17 cellular contexts compared by ENCODE assay signal in the genomic region with DNA sequence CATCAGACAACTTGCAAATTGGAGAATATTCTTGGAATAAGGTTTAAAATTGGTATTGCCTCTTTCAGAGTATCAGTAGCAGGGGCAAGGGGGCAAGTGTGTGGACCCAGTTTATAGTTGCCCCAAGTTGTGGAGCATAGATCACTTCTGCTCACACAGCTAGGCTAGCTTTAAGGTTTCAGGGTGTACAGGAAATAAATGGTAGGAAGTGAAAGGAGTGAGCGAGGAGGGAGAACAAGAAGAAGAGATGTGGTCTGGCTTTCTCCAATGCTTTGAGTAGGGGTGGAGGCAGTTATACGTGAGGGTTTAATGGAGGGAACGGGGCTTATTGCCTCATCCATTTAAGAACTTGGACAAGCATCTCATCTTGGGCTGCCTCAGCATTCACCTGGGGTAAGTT.
DNase-seq lines count a peak whose midpoint lies in the region; ATAC-seq lines count a peak whose summit lies in the region.
"Had no signal": no experiment of that assay in that cellular context is flagged by ENCODE, and none has a peak within 500 bp of the region (broad histone marks: within the 10 kb centered on the region; RNA-seq: fewer than 3 reads in every experiment).

No MANE protein-coding gene starts in this region.

- peak overlapping the region; percentile 8 to 65 for H3K27ac Mint-ChIP-seq in activated naive CD4-positive, alpha-beta T cell treated with anti-CD3 and anti-CD28 coated beads, Interleukin-2, amount 50 U/mL, for 72 hours
- no peak overlapping the region for H3K27ac Mint-ChIP-seq in activated naive CD4-positive, alpha-beta T cell treated with anti-CD3 and anti-CD28 coated beads, Interleukin-2, amount 10 ng/mL, durations not matched to agents 7 days and 5 days
- H3K27ac Mint-ChIP-seq in T-helper 17 cell = peak overlapping the region; percentile 35

- DNase-seq in activated naive CD4-positive, alpha-beta T cell treated with anti-CD3 and anti-CD28 coated beads, Interleukin-2, amount 50 U/mL, for 72 hours (ENCODE audit: low spot score in 2 of 2) = no peak
- no peak for DNase-seq in activated naive CD4-positive, alpha-beta T cell treated with anti-CD3 and anti-CD28 coated beads, Interleukin-2, amount 10 ng/mL, durations not matched to agents 7 days and 5 days
- DNase-seq in T-helper 17 cell = no peak
- no peak for DNase-seq in NCI-H82 (lab: John Stamatoyannopoulos, UW)
- DNase-seq in activated CD4-positive, alpha-beta T cell treated with anti-CD3 and anti-CD28 coated beads, Interleukin-2, amount 50 U/mL, for 1 hour = no peak
- DNase-seq in activated T-cell treated with anti-CD3 and anti-CD28 coated beads for 4 hours = no peak
- DNase-seq: DND-41, HCEC 1CT, KG1, NCI-H1092, NCI-H146, NCI-H2081, NCI-H510A, NCI-H774 had no signal

- no peaks in the 10 kb centered on the region for H3K9me3 ChIP-seq in T-helper 17 cell (ENCODE audit: control insufficient read depth, low read length, poor library complexity, severe bottlenecking)
- H3K9me3 ChIP-seq: BLaER1 had no signal

- CTCF ChIA-PET in activated naive CD4-positive, alpha-beta T cell treated with anti-CD3 and anti-CD28 coated beads, Interleukin-2, amount 10 ng/mL, durations not matched to agents 7 days and 5 days (lab: Charles Lee) = no interaction called here

- H3K9me3 Mint-ChIP-seq in activated naive CD4-positive, alpha-beta T cell treated with anti-CD3 and anti-CD28 coated beads, Interleukin-2, amount 50 U/mL, for 72 hours = peaks cover 0 to 5% of the 10 kb centered on the region in 2 donors
- no peaks in the 10 kb centered on the region for H3K9me3 Mint-ChIP-seq in activated naive CD4-positive, alpha-beta T cell treated with anti-CD3 and anti-CD28 coated beads, Interleukin-2, amount 10 ng/mL, durations not matched to agents 7 days and 5 days

- no peaks in the 10 kb centered on the region for H3K27me3 Mint-ChIP-seq in activated naive CD4-positive, alpha-beta T cell treated with anti-CD3 and anti-CD28 coated beads, Interleukin-2, amount 10 ng/mL, durations not matched to agents 7 days and 5 days
- H3K27me3 Mint-ChIP-seq in T-helper 17 cell = no peaks in the 10 kb centered on the region

- peaks cover 10% of the 10 kb centered on the region for H3K4me1 Mint-ChIP-seq in activated naive CD4-positive, alpha-beta T cell treated with anti-CD3 and anti-CD28 coated beads, Interleukin-2, amount 10 ng/mL, durations not matched to agents 7 days and 5 days
- peaks cover 12% of the 10 kb centered on the region for H3K4me1 Mint-ChIP-seq in T-helper 17 cell

- H3K4me3 Mint-ChIP-seq in activated naive CD4-positive, alpha-beta T cell treated with anti-CD3 and anti-CD28 coated beads, Interleukin-2, amount 10 ng/mL, durations not matched to agents 7 days and 5 days = no peak overlapping the region
- no peak overlapping the region for H3K4me3 Mint-ChIP-seq in T-helper 17 cell

- ATAC-seq in activated naive CD4-positive, alpha-beta T cell treated with anti-CD3 and anti-CD28 coated beads, Interleukin-2, amount 50 U/mL, for 72 hours = no peak
- ATAC-seq in HG03432 (IDR thresholded peaks at IDR 0.05; ENCODE audit: unreplicated experiment) (peak; percentile 62), T-helper 17 cell (no peak)
- ATAC-seq: HepG2 had no signal

- no peaks in the 10 kb centered on the region for H3K36me3 Mint-ChIP-seq in activated naive CD4-positive, alpha-beta T cell treated with anti-CD3 and anti-CD28 coated beads, Interleukin-2, amount 50 U/mL, for 72 hours
- no peaks in the 10 kb centered on the region for H3K36me3 Mint-ChIP-seq in activated naive CD4-positive, alpha-beta T cell treated with anti-CD3 and anti-CD28 coated beads, Interleukin-2, amount 10 ng/mL, durations not matched to agents 7 days and 5 days
- no peaks in the 10 kb centered on the region for H3K36me3 Mint-ChIP-seq in T-helper 17 cell (ENCODE audit: low read depth)
